Comparison of ENCODE assay signal across 8 cellular contexts in the genomic region with DNA sequence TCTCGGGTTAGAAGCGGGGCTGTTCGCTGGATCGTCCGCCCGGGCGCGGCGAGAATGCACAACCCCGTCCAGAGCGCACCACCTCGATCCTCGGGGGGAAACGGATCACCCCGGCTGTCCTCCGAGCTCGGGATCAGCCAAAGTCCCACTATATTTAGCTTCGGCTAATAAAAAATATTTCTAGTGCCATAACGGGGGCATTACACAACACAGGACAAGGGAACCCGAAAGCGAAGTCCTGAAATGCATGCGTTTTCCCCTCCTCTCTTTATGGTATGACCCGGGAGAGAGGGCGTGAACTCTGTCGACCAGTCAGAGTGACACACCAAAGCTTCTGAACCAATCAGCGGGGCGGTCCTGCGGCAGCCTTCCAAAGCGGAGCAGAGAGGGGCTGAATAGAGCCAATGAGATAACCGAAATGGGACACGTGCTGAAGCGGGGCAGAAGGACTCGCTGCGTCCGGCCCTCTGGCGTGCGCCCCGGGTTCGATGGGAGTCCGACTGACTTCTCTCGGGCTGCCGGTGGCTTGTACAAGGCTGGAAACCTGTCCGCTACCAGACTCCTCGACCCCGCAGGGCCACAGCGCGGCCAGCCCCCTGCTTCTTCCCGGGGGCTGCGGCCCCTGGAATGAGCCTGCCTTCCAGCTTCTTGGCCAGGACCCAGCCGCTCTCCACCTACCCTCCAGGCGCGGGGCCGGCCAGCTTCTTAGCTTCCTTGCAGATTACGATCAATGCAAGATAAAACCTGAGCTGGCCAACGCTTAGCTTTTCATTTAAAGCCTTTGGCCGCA.
DNase-seq lines count a peak whose midpoint lies in the region; ATAC-seq and TF ChIP-seq lines count a peak whose summit lies in the region.

A gene with protein sequence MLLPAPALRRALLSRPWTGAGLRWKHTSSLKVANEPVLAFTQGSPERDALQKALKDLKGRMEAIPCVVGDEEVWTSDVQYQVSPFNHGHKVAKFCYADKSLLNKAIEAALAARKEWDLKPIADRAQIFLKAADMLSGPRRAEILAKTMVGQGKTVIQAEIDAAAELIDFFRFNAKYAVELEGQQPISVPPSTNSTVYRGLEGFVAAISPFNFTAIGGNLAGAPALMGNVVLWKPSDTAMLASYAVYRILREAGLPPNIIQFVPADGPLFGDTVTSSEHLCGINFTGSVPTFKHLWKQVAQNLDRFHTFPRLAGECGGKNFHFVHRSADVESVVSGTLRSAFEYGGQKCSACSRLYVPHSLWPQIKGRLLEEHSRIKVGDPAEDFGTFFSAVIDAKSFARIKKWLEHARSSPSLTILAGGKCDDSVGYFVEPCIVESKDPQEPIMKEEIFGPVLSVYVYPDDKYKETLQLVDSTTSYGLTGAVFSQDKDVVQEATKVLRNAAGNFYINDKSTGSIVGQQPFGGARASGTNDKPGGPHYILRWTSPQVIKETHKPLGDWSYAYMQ (minus strand): TSS at position 33 of the 790 bp plus-strand sequence. CDS start 32 bp downstream, at position 1.

- DNase-seq in AG09319 (ENCODE audit: extremely low read depth, low read depth) (peak; percentile 92), NCI-H345 (lab: John Stamatoyannopoulos, UW) (peak; percentile 98), cerebellar cortex (ENCODE audit: low spot score) (peak; percentile 99), inferior parietal cortex (ENCODE audit: extremely low spot score) (peak; percentile 99), smooth muscle cell of the brain vasculature (ENCODE audit: low read depth, low spot score) (peak; percentile 93)

- ATAC-seq in GM19025 (IDR thresholded peaks at IDR 0.05; ENCODE audit: low read depth, unreplicated experiment) (peak; percentile 96), HG03280 (IDR thresholded peaks at IDR 0.05; ENCODE audit: unreplicated experiment) (peak; percentile 98)
- ATAC-seq in activated CD4-positive, CD25-positive, alpha-beta regulatory T cell treated with anti-CD3 and anti-CD28 coated beads, Interleukin-2, amount 50 U/mL, for 24 hours: peak; percentile 99

- peak; percentile 2 for TF ChIP-seq CTCF in AG09319 (IDR thresholded peaks at IDR 0.05; ENCODE audit: low read depth, low read length)

Comparison
In these comparisons a context has a peak if more than half of its experiments do, and no peak if none do; other contexts are left out.
1. Peak in every context shown above with its lines: DNase-seq and ATAC-seq.